Comparison of ENCODE assay signal across 8 cellular contexts in genomic region chr17:7988750-7989178, GRCh38. TPM values are rescaled to one million over a fixed set of nuclear protein-coding genes. Genes with fewer than 3 reads are reported as not detected.
DNase-seq lines count a peak whose midpoint lies in the region; ATAC-seq and TF ChIP-seq lines count a peak whose summit lies in the region.

No MANE protein-coding gene starts in this region.

- no peaks in the 10 kb centered on the region for H3K9me2 ChIP-seq in OCI-LY1 (ENCODE audit: low read depth, low read length)

- H3K9me3 ChIP-seq in OCI-LY1 (ENCODE audit: low read length) = no peaks in the 10 kb centered on the region
- H3K9me3 ChIP-seq in prostate gland = no peaks in the 10 kb centered on the region

- H3K4me1 Mint-ChIP-seq in activated naive CD4-positive, alpha-beta T cell treated with anti-CD3 and anti-CD28 coated beads, Interleukin-2, amount 50 U/mL, for 24 hours = peaks cover 21% of the 10 kb centered on the region

- H3K4me3 ChIP-seq in OCI-LY1 (ENCODE audit: low read depth, low read length, poor library complexity, severe bottlenecking) = no peak overlapping the region
- no peak overlapping the region for H3K4me3 ChIP-seq in prostate gland

- TF ChIP-seq RAD21 in Ishikawa (IDR thresholded peaks at IDR 0.05; ENCODE audit: low read depth) = peak; percentile 72

- WGBS in prostate gland = 21% methylated on average over 5 of the region's 5 CpGs

- DNase-seq in DMS153 (lab: John Stamatoyannopoulos, UW) (peak; percentile 12), globus pallidus (ENCODE audit: low spot score) (peak; percentile 74), prostate gland (ENCODE audit: low spot score) (peak; percentile 83)

- H3K36me3 ChIP-seq in OCI-LY1 (ENCODE audit: insufficient read depth, low read length) (no peaks in the 10 kb centered on the region), prostate gland (no peaks in the 10 kb centered on the region)

- no peaks in the 10 kb centered on the region for H3K9me3 Mint-ChIP-seq in activated naive CD4-positive, alpha-beta T cell treated with anti-CD3 and anti-CD28 coated beads, Interleukin-2, amount 50 U/mL, for 24 hours

- H3K36me3 Mint-ChIP-seq in activated naive CD4-positive, alpha-beta T cell treated with anti-CD3 and anti-CD28 coated beads, Interleukin-2, amount 50 U/mL, for 24 hours = no peaks in the 10 kb centered on the region

- H3F3A ChIP-seq in OCI-LY1 (ENCODE audit: insufficient read depth, low read length) = no peaks in the 10 kb centered on the region

- ATAC-seq in HG03565 (IDR thresholded peaks at IDR 0.05; ENCODE audit: unreplicated experiment) (no peak), HG02763 (IDR thresholded peaks at IDR 0.05; ENCODE audit: unreplicated experiment) (no peak)

- no peak for TF ChIP-seq POLR2A in prostate gland (IDR thresholded peaks at IDR 0.05)

- peak overlapping the region; percentile 41 for H3K27ac Mint-ChIP-seq in activated naive CD4-positive, alpha-beta T cell treated with anti-CD3 and anti-CD28 coated beads, Interleukin-2, amount 50 U/mL, for 24 hours

- H3K4me1 ChIP-seq in OCI-LY1 (ENCODE audit: insufficient read depth, low read length, severe bottlenecking) = peaks cover 21% of the 10 kb centered on the region
- H3K4me1 ChIP-seq in prostate gland (replicated peaks) = no peaks in the 10 kb centered on the region

- H3K27me3 ChIP-seq in OCI-LY1 (ENCODE audit: insufficient read depth, low read length) (peaks cover 10% of the 10 kb centered on the region; the same call in 1 of the 2 replicates), prostate gland (replicated peaks; ENCODE audit: insufficient read depth) (no peaks in the 10 kb centered on the region)

- peak overlapping the region; percentile 77 for H3K4me3 Mint-ChIP-seq in activated naive CD4-positive, alpha-beta T cell treated with anti-CD3 and anti-CD28 coated beads, Interleukin-2, amount 50 U/mL, for 24 hours

- peak overlapping the region; percentile 73 for H3K27ac ChIP-seq in OCI-LY1 (ENCODE audit: low read depth, low read length, poor library complexity, severe bottlenecking)
- H3K27ac ChIP-seq in prostate gland = no peak overlapping the region

- TF ChIP-seq EP300 in Ishikawa (IDR thresholded peaks at IDR 0.05; ENCODE audit: borderline replicate concordance) = no peak

- no peaks in the 10 kb centered on the region for H4K20me1 ChIP-seq in OCI-LY1 (ENCODE audit: insufficient read depth, low read length)

- H3K27me3 Mint-ChIP-seq in activated naive CD4-positive, alpha-beta T cell treated with anti-CD3 and anti-CD28 coated beads, Interleukin-2, amount 50 U/mL, for 24 hours = no peaks in the 10 kb centered on the region

- no peak overlapping the region for H2AFZ ChIP-seq in OCI-LY1 (ENCODE audit: low read length)

- intact Hi-C loops in prostate gland (cut with DNase I) = loop anchor here (2.0 kb wide), 2 partner anchors 76 to 126 kb away; no protein-coding TSS in a partner anchor

- no peaks in the 10 kb centered on the region for H3K79me2 ChIP-seq in OCI-LY1 (ENCODE audit: insufficient read depth, low read length)

- no peak overlapping the region; the same call in 1 of the 2 replicates for H3K9ac ChIP-seq in OCI-LY1 (ENCODE audit: low read length)

- no peak overlapping the region for H3K4me2 ChIP-seq in OCI-LY1 (ENCODE audit: low read length)

- TF ChIP-seq CTCF in OCI-LY1 (IDR thresholded peaks at IDR 0.05; ENCODE audit: low read length) (peak; percentile 57; the same call in 1 of the 2 replicates), prostate gland (IDR thresholded peaks at IDR 0.05) (peak; percentile 30 to 96 (median 87))

TF ChIP-seq in Ishikawa, 13 proteins besides CTCF, POLR2A, EP300 and RAD21:
- TF ChIP-seq, protein P1, sequence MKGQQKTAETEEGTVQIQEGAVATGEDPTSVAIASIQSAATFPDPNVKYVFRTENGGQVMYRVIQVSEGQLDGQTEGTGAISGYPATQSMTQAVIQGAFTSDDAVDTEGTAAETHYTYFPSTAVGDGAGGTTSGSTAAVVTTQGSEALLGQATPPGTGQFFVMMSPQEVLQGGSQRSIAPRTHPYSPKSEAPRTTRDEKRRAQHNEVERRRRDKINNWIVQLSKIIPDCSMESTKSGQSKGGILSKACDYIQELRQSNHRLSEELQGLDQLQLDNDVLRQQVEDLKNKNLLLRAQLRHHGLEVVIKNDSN (IDR thresholded peaks at IDR 0.05) = peak; percentile 73
- TF ChIP-seq TEAD4 (IDR thresholded peaks at IDR 0.05) (no peak), TAF1 (IDR thresholded peaks at IDR 0.05; ENCODE audit: low read depth) (no peak), CEBPB (IDR thresholded peaks at IDR 0.05) (no peak), ZBTB7A (IDR thresholded peaks at IDR 0.05; ENCODE audit: low read depth) (no peak)
- TF ChIP-seq, protein P2, sequence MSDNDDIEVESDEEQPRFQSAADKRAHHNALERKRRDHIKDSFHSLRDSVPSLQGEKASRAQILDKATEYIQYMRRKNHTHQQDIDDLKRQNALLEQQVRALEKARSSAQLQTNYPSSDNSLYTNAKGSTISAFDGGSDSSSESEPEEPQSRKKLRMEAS (IDR thresholded peaks at IDR 0.05) = peak; percentile 65; the same call in 1 of the 2 replicates

RNA-seq across cellular contexts. Expression of gene GUCY2D, which starts 13.7 kb away (rescaled TPM):
- total RNA-seq in prostate gland = 1 to 10 TPM in 1 of 2 donors, not detected in 1; 1.8 TPM

RNA-seq across cellular contexts. Expression of gene ALOX15B, which starts 50.1 kb away (rescaled TPM):
- 100 to 1,000 TPM in 1 of 2 donors, 10 to 100 TPM in 1; 52.1 to 108 TPM for total RNA-seq in prostate gland

RNA-seq across cellular contexts. Expression of gene CNTROB, which starts 56.8 kb away (rescaled TPM):
- total RNA-seq in prostate gland = 10 to 100 TPM; 25.2 to 42.0 TPM

RNA-seq across cellular contexts. Expression of gene TRAPPC1, which starts 57.0 kb away (rescaled TPM):
- total RNA-seq in prostate gland = 10 to 100 TPM; 57.9 to 70.9 TPM

RNA-seq across cellular contexts. Expression of gene KCNAB3, which starts 59.1 kb away (rescaled TPM):
- 1 to 10 TPM; 1.2 to 4.5 TPM for total RNA-seq in prostate gland

Comparison
In these comparisons a context has a peak if more than half of its experiments do, and no peak if none do; other contexts are left out.
1. DNase-seq: peak in every context shown above with its lines; median percentile 83 in prostate gland; 74 in globus pallidus; 12 in DMS153.